Comparison of ENCODE assay signal across 8 cellular contexts in genomic region chr7:158935062-158935461, GRCh38.
"Had no signal": no experiment of that assay in that cellular context is flagged by ENCODE, and none has a peak within 500 bp of the region (broad histone marks: within the 10 kb centered on the region; RNA-seq: fewer than 3 reads in every experiment).

No MANE protein-coding gene starts in this region.

- FAIRE-seq: H1, H54, HTR-8/SVneo had no signal

- H3K4me3 Mint-ChIP-seq: GM23338, H9, IgD-negative memory B cell had no signal

- H3K27ac Mint-ChIP-seq: GM23338, H9, IgD-negative memory B cell had no signal

- DNase-seq: H9, HCEC 1CT, KBM-7 had no signal

- H3K27me3 Mint-ChIP-seq: IgD-negative memory B cell had no signal

- H2AFZ ChIP-seq: GM23338 had no signal

- ATAC-seq: GM23338 had no signal

- H3K4me2 ChIP-seq: GM23338 had no signal

- H3K4me3 ChIP-seq: GM23338 had no signal

- H3K4me1 Mint-ChIP-seq: GM23338, H9, IgD-negative memory B cell had no signal
